Comparison of ENCODE assay signal across 13 cellular contexts in genomic region chr12:54429014-54429471, GRCh38. TPM values are rescaled to one million over a fixed set of nuclear protein-coding genes. Genes with fewer than 3 reads are reported as not detected.
A peak's percentile ranks its signal among the peaks of the same experiment; 100 is the strongest.
DNase-seq lines count a peak whose midpoint lies in the region; ATAC-seq and TF ChIP-seq lines count a peak whose summit lies in the region.
"Had no signal": no experiment of that assay in that cellular context is flagged by ENCODE, and none has a peak within 500 bp of the region (broad histone marks: within the 10 kb centered on the region; RNA-seq: fewer than 3 reads in every experiment).

No MANE protein-coding gene starts in this region.

- no peaks in the 10 kb centered on the region for H3K36me3 ChIP-seq in left ventricle myocardium inferior
- H3K36me3 ChIP-seq in sigmoid colon, result no peaks in the 10 kb centered on the region

- H3K27ac Mint-ChIP-seq in T-helper 17 cell, result peak overlapping the region; percentile 70
- no peak overlapping the region for H3K27ac Mint-ChIP-seq in activated naive CD4-positive, alpha-beta T cell treated with anti-CD3 and anti-CD28 coated beads for 36 hours
- H3K27ac Mint-ChIP-seq: activated CD4-positive, alpha-beta T cell treated with anti-CD3 and anti-CD28 coated beads for 36 hours had no signal

- H3K9me3 Mint-ChIP-seq in activated naive CD4-positive, alpha-beta T cell treated with anti-CD3 and anti-CD28 coated beads for 36 hours, result no peaks in the 10 kb centered on the region
- H3K9me3 Mint-ChIP-seq: neural crest cell had no signal

- TF ChIP-seq POLR2A in sigmoid colon (IDR thresholded peaks at IDR 0.05), result no peak

- CTCF ChIA-PET in activated naive CD4-positive, alpha-beta T cell treated with anti-CD3 and anti-CD28 coated beads for 36 hours (lab: Charles Lee), result interaction anchor here (0.6 to 4.2 kb wide), 8 partner anchors 10 to 104 kb away, joined by 3 to 41 read pairs (median 4); partner anchors contain the start of gene COPZ1

- H3K27ac ChIP-seq in left ventricle myocardium inferior (replicated peaks) (peak overlapping the region; percentile 64), sigmoid colon (peak overlapping the region; percentile 62 to 100 (median 100))

- peaks cover 21% of the 10 kb centered on the region for H3K27me3 Mint-ChIP-seq in T-helper 17 cell
- no peaks in the 10 kb centered on the region for H3K27me3 Mint-ChIP-seq in activated naive CD4-positive, alpha-beta T cell treated with anti-CD3 and anti-CD28 coated beads for 36 hours (ENCODE audit: low read depth)

- H3K9me3 ChIP-seq in T-helper 17 cell (ENCODE audit: control insufficient read depth, low read length, poor library complexity, severe bottlenecking) (no peaks in the 10 kb centered on the region), left ventricle myocardium inferior (replicated peaks) (no peaks in the 10 kb centered on the region), sigmoid colon (no peaks in the 10 kb centered on the region)

- H3K4me3 ChIP-seq in left ventricle myocardium inferior (no peak overlapping the region), sigmoid colon (peak overlapping the region; percentile 15 to 48 (median 37))

- TF ChIP-seq CTCF in left ventricle myocardium inferior (IDR thresholded peaks at IDR 0.05; ENCODE audit: borderline replicate concordance) (no peak), sigmoid colon (IDR thresholded peaks at IDR 0.05) (no peak)

- DNase-seq in DMS 273 treated with DMSO at 0.1 percent for 48 hours (lab: John Stamatoyannopoulos, UW), result peak; percentile 11
- no peak for DNase-seq in T-helper 17 cell
- DNase-seq in left ventricle myocardium inferior, result no peak
- DNase-seq in sigmoid colon, result peak; percentile 89
- no peak for DNase-seq in anterior cingulate cortex (lab: John Stamatoyannopoulos, UW)
- no peak for DNase-seq in middle frontal gyrus (ENCODE audit: extremely low spot score, low spot score)
- DNase-seq in activated CD4-positive, alpha-beta T cell treated with anti-CD3 and anti-CD28 coated beads, Interleukin-2, amount 50 U/mL, for 1 hour, result no peak
- no peak for DNase-seq in activated naive CD4-positive, alpha-beta T cell treated with anti-CD3 and anti-CD28 coated beads for 36 hours
- DNase-seq: cerebellar nuclear complex, NCI-H2029 had no signal

- no peak for ATAC-seq in T-helper 17 cell
- ATAC-seq: activated CD4-positive, alpha-beta T cell treated with anti-CD3 and anti-CD28 coated beads for 36 hours had no signal

- peaks cover 8% of the 10 kb centered on the region for H3K36me3 Mint-ChIP-seq in T-helper 17 cell (ENCODE audit: low read depth)
- H3K36me3 Mint-ChIP-seq in activated naive CD4-positive, alpha-beta T cell treated with anti-CD3 and anti-CD28 coated beads for 36 hours (ENCODE audit: low read depth), result no peaks in the 10 kb centered on the region

- peaks cover 45% of the 10 kb centered on the region for H3K4me1 Mint-ChIP-seq in T-helper 17 cell
- peaks cover 21% of the 10 kb centered on the region for H3K4me1 Mint-ChIP-seq in activated naive CD4-positive, alpha-beta T cell treated with anti-CD3 and anti-CD28 coated beads for 36 hours (ENCODE audit: low read depth)
- H3K4me1 Mint-ChIP-seq: neural crest cell had no signal

- no peaks in the 10 kb centered on the region for H3K27me3 ChIP-seq in left ventricle myocardium inferior (ENCODE audit: low read depth)
- no peaks in the 10 kb centered on the region for H3K27me3 ChIP-seq in sigmoid colon

- no peak overlapping the region for H3K4me3 Mint-ChIP-seq in T-helper 17 cell
- H3K4me3 Mint-ChIP-seq in activated naive CD4-positive, alpha-beta T cell treated with anti-CD3 and anti-CD28 coated beads for 36 hours, result no peak overlapping the region
- H3K4me3 Mint-ChIP-seq: activated CD4-positive, alpha-beta T cell treated with anti-CD3 and anti-CD28 coated beads for 36 hours; neural crest cell had no signal

- H3K4me1 ChIP-seq in left ventricle myocardium inferior, result peaks cover 95% of the 10 kb centered on the region
- H3K4me1 ChIP-seq in sigmoid colon, result peaks cover 0 to 99% (median 82%) of the 10 kb centered on the region in 4 donors

- intact Hi-C loops in left ventricle myocardium inferior (cut with micrococcal nuclease), result no loop called here
- intact Hi-C loops in sigmoid colon (cut with DNase I), result no loop called here
- intact Hi-C loops in activated naive CD4-positive, alpha-beta T cell treated with anti-CD3 and anti-CD28 coated beads for 36 hours (cut with micrococcal nuclease), result no loop called here

- WGBS in sigmoid colon, 2 donors, result 71 to 73% methylated on average over 3 of the region's 3 CpGs

- peak in 2 of 4 donors; percentile 69 to 77 for TF ChIP-seq EP300 in sigmoid colon (IDR thresholded peaks at IDR 0.05)

RNA-seq across cellular contexts. Expression of gene ITGA5, which starts 10.0 kb away (rescaled TPM):
- total RNA-seq in T-helper 17 cell, result 10 to 100 TPM; 61.6 to 71.4 TPM
- 55.3 TPM for total RNA-seq in left ventricle myocardium inferior
- total RNA-seq in sigmoid colon, result 100 to 1,000 TPM; 200 to 765 (median 459) TPM
- 10 to 100 TPM in 1 of 3 donors, 1 to 10 TPM in 2; 7.4 to 92.7 (median 7.8) TPM for polyA plus RNA-seq in sigmoid colon
- 10 to 100 TPM; 17.9 to 18.4 TPM for total RNA-seq in activated naive CD4-positive, alpha-beta T cell treated with anti-CD3 and anti-CD28 coated beads for 36 hours

RNA-seq across cellular contexts. Expression of gene GTSF1, which starts 44.4 kb away (rescaled TPM):
- 1 to 10 TPM; 3.7 to 3.9 TPM for total RNA-seq in T-helper 17 cell
- not detected for total RNA-seq in left ventricle myocardium inferior
- not detected for total RNA-seq in sigmoid colon
- polyA plus RNA-seq in sigmoid colon, result 1 to 10 TPM in 2 of 3 donors, not detected in 1; 1.4 to 3.6 TPM
- 1 to 10 TPM; 8.1 to 8.6 TPM for total RNA-seq in activated naive CD4-positive, alpha-beta T cell treated with anti-CD3 and anti-CD28 coated beads for 36 hours
- total RNA-seq: neural crest cell had no signal
- polyA plus RNA-seq: BJ had no signal

RNA-seq across cellular contexts. Expression of gene ZNF385A, which starts 44.5 kb away (rescaled TPM):
- total RNA-seq in T-helper 17 cell (1 to 10 TPM; 3.4 to 5.7 TPM), left ventricle myocardium inferior (7.1 TPM), sigmoid colon (10 to 100 TPM in 2 of 4 donors, 1 to 10 TPM in 2; 5.6 to 18.6 (median 10.6) TPM)
- polyA plus RNA-seq in sigmoid colon, result 10 to 100 TPM in 1 of 3 donors, 1 to 10 TPM in 2; 4.4 to 19.2 (median 7.0) TPM
- 1 to 10 TPM in 1 of 2 experiments, under 1 TPM in 1; 0.93 to 1.1 TPM for total RNA-seq in activated naive CD4-positive, alpha-beta T cell treated with anti-CD3 and anti-CD28 coated beads for 36 hours

Comparison
In these comparisons a context has a peak if more than half of its experiments do, and no peak if none do; other contexts are left out.
1. DNase-seq: peak in DMS 273 treated with DMSO at 0.1 percent for 48 hours (single experiment) and sigmoid colon (single experiment); none in T-helper 17 cell (0 of 3), left ventricle myocardium inferior (single experiment), anterior cingulate cortex (0 of 58), middle frontal gyrus (single experiment), activated CD4-positive, alpha-beta T cell treated with anti-CD3 and anti-CD28 coated beads, Interleukin-2, amount 50 U/mL, for 1 hour (single experiment) and activated naive CD4-positive, alpha-beta T cell treated with anti-CD3 and anti-CD28 coated beads for 36 hours (single experiment).